ENCODE assay signal across 6 cellular contexts in the genomic region with DNA sequence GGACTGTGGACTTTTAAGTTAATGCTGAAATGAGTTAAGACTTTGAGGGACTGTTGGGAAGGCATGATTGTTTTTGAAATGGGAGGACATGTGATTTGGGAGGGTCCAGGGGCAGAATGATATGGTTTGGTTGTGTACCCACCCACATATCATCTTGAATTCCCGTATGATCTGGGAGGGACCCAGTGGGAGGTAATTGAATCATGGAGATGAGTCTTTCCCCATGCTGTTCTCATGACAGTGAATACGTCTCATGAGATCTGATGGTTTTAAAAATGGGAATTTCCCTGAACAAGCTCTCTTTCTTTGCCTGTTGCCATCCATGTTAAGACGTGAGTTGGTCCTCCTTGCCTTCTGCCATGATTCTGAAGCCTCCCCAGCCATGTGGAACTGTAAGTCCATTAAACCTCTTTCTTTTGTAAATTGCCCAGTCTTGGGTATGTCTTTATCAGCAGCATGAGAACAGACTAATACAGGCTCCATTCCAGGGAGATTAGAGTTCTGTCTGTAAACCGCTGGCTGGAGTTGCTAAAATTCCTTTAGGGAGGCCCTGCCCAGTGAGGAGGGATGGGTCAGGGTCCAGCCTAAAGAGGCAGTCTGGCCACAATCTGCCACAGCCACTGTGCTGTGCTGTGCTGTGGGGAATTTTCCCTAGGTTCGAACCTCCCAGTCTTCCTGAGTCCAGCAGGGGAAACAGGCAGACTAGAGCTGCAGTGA.
DNase-seq lines count a peak whose midpoint lies in the region; ATAC-seq, FAIRE-seq and TF ChIP-seq lines count a peak whose summit lies in the region.
"Not testable (repeated sequence)": the region's sequence is repeated elsewhere in the genome, so short reads cannot be mapped to it uniquely, and the experiment has no call there.

No MANE protein-coding gene starts in this region.

- peaks cover 11% of the 10 kb centered on the region for H3K9me3 Mint-ChIP-seq in neural progenitor cell

- not testable (repeated sequence) for BruUV-seq in IMR-90 (replicated peaks; lab: Mats Ljungman, UMichigan); K562 (replicated peaks; lab: Mats Ljungman, UMichigan)

- not testable (repeated sequence) for H3K9ac ChIP-seq in IMR-90 (ENCODE audit: low read depth, low read length); K562 (ENCODE audit: insufficient read depth in 1 of 2, low read depth in 2 of 2, low read length in 2 of 2); neural progenitor cell; smooth muscle cell (ENCODE audit: low read depth)

- not testable (repeated sequence) for H3K27me3 Mint-ChIP-seq in neural progenitor cell (ENCODE audit: insufficient read depth, low read depth)

- intact Hi-C loops in IMR-90 (cut with micrococcal nuclease); K562 (cut with micrococcal nuclease): not testable (repeated sequence)

- not testable (repeated sequence) for H3K14ac ChIP-seq in IMR-90 (replicated peaks; ENCODE audit: low read depth, low read length)

- H3K4me1 ChIP-seq in IMR-90 (ENCODE audit: control insufficient read depth, insufficient read depth, low read length); K562 (replicated peaks in 1 of 2; ENCODE audit: control insufficient read depth in 2 of 2, insufficient read depth in 2 of 2, low read length in 2 of 2); neural progenitor cell; smooth muscle cell (ENCODE audit: low read depth): not testable (repeated sequence)

- H4K5ac ChIP-seq in IMR-90 (ENCODE audit: low read depth, low read length): not testable (repeated sequence)

- not testable (repeated sequence) for H2BK15ac ChIP-seq in IMR-90 (ENCODE audit: low read depth, low read length)

- H3K18ac ChIP-seq in IMR-90 (ENCODE audit: low read depth, low read length): not testable (repeated sequence)

- POLR2A ChIA-PET in IMR-90 (lab: Charles Lee; ENCODE audit: unreplicated experiment): not testable (repeated sequence)
- POLR2A ChIA-PET in K562 (lab: Yijun Ruan, JAX): interaction anchor here (0.8 kb wide), 1 partner anchor 36 kb away, joined by 3 read pairs; no protein-coding TSS in a partner anchor

- not testable (repeated sequence) for H2AK9ac ChIP-seq in IMR-90 (replicated peaks; ENCODE audit: low read depth, low read length, poor library complexity)

- not testable (repeated sequence) for TF ChIP-seq CTCF in IMR-90 (conservative IDR thresholded peaks at IDR 0.05; ENCODE audit: low read depth, low read length); K562 (IDR thresholded peaks at IDR 0.05 in 2 of 3, conservative IDR thresholded peaks at IDR 0.05 in 1 of 3; ENCODE audit: insufficient read depth in 2 of 3, low read depth in 1 of 3, low read length in 3 of 3); fibroblast of pulmonary artery (IDR thresholded peaks at IDR 0.05; ENCODE audit: low read length, missing control alignments); neural progenitor cell (IDR thresholded peaks at IDR 0.05); smooth muscle cell (IDR thresholded peaks at IDR 0.05; ENCODE audit: borderline replicate concordance, insufficient read depth, poor library complexity, severe bottlenecking)

- H3K4me2 ChIP-seq in IMR-90 (ENCODE audit: low read depth, low read length); K562 (ENCODE audit: insufficient read depth, low read length); neural progenitor cell: not testable (repeated sequence)
- H3K4me2 ChIP-seq in smooth muscle cell: peak overlapping the region; percentile 19

- not testable (repeated sequence) for H3K27ac Mint-ChIP-seq in neural progenitor cell

- H2AK5ac ChIP-seq in IMR-90 (ENCODE audit: low read depth, low read length): not testable (repeated sequence)

- H4K20me1 ChIP-seq in IMR-90 (ENCODE audit: insufficient read depth, low read length); K562 (replicated peaks; ENCODE audit: control insufficient read depth, insufficient read depth, low read length); neural progenitor cell (ENCODE audit: low read depth); smooth muscle cell (ENCODE audit: low read depth): not testable (repeated sequence)

- ATAC-seq in IMR-90 (ENCODE audit: low read depth): peak; percentile 66
- ATAC-seq in K562: not testable (repeated sequence)

- not testable (repeated sequence) for H2BK5ac ChIP-seq in IMR-90 (ENCODE audit: low read depth, low read length, poor library complexity, severe bottlenecking)

- not testable (repeated sequence) for H3K36me3 Mint-ChIP-seq in neural progenitor cell

- not testable (repeated sequence) for H4K8ac ChIP-seq in IMR-90 (ENCODE audit: low read depth in 2 of 2, low read length in 2 of 2)

- H2BK120ac ChIP-seq in IMR-90 (ENCODE audit: low read depth, low read length): not testable (repeated sequence)

- H3K27ac ChIP-seq in IMR-90 (ENCODE audit: insufficient read depth, low read length); K562 (ENCODE audit: extremely low read depth, low read depth, low read length); neural progenitor cell: not testable (repeated sequence)
- H3K27ac ChIP-seq in smooth muscle cell (ENCODE audit: low read depth): peak overlapping the region; percentile 30

- TF ChIP-seq EP300 in K562 (IDR thresholded peaks at IDR 0.05; ENCODE audit: low read length): not testable (repeated sequence)

- CTCF ChIA-PET in IMR-90 (lab: Yijun Ruan, JAX); K562 (lab: Yijun Ruan, JAX; ENCODE audit: low intra/inter-chr PET ratio): not testable (repeated sequence)

- H3K56ac ChIP-seq in IMR-90 (ENCODE audit: extremely low read depth, insufficient read depth, low read length): not testable (repeated sequence)

- H2AFZ ChIP-seq in IMR-90 (replicated peaks; ENCODE audit: low read length, poor library complexity): not testable (repeated sequence)
- H2AFZ ChIP-seq in K562 (ENCODE audit: low read depth, low read length) (0 out of 2 replicates have a peak overlapping the region, but pooled peaks have one; percentile 40), neural progenitor cell (replicated peaks) (peak overlapping the region; percentile 1), smooth muscle cell (ENCODE audit: low read depth) (peak overlapping the region; percentile 36)

- not testable (repeated sequence) for H2BK20ac ChIP-seq in IMR-90 (ENCODE audit: low read depth, low read length)

- not testable (repeated sequence) for H3K4ac ChIP-seq in IMR-90 (ENCODE audit: low read depth, low read length)

- H3K23ac ChIP-seq in IMR-90 (ENCODE audit: low read depth, low read length): not testable (repeated sequence)

- not testable (repeated sequence) for H3K4me3 ChIP-seq in IMR-90 (ENCODE audit: insufficient read depth, low read depth, low read length); K562; fibroblast of pulmonary artery (replicated peaks; ENCODE audit: low read depth, low read length); neural progenitor cell; smooth muscle cell

- not testable (repeated sequence) for H3K27me3 ChIP-seq in IMR-90 (ENCODE audit: control insufficient read depth, insufficient read depth, low read length); K562 (ENCODE audit: control insufficient read depth in 2 of 2, insufficient read depth in 2 of 2, low read length in 2 of 2); neural progenitor cell; smooth muscle cell (ENCODE audit: low read depth)

- H3K4me1 Mint-ChIP-seq in neural progenitor cell: not testable (repeated sequence)

- not testable (repeated sequence) for FAIRE-seq in K562 (lab: Jason Lieb, UNC)

- not testable (repeated sequence) for TF ChIP-seq POLR2A in IMR-90 (IDR thresholded peaks at IDR 0.05; ENCODE audit: low read depth, low read length); K562 (conservative IDR thresholded peaks at IDR 0.05)

- H3K9me3 ChIP-seq in IMR-90 (ENCODE audit: control insufficient read depth, insufficient read depth, low read length); K562 (replicated peaks; ENCODE audit: control insufficient read depth, insufficient read depth, low read depth, low read length); neural progenitor cell (ENCODE audit: low read depth); smooth muscle cell (replicated peaks; ENCODE audit: low read depth): not testable (repeated sequence)

- H3K4me3 Mint-ChIP-seq in neural progenitor cell: not testable (repeated sequence)

- not testable (repeated sequence) for TF ChIP-seq RAD21 in IMR-90 (IDR thresholded peaks at IDR 0.05; ENCODE audit: low read length); K562 (CRISPR knock-in tag; conservative IDR thresholded peaks at IDR 0.05 in 1 of 2, IDR thresholded peaks at IDR 0.05 in 1 of 2)

- in situ Hi-C loops in IMR-90 (cut with MboI; ENCODE audit: low sequenced_read_pairs); K562 (cut with MboI): not testable (repeated sequence)

- not testable (repeated sequence) for H3K79me1 ChIP-seq in IMR-90 (ENCODE audit: low read depth in 1 of 2, low read length in 2 of 2)

- DNase-seq in IMR-90; K562 (ENCODE audit: extremely low read depth in 1 of 4, low spot score in 3 of 4); neural progenitor cell (ENCODE audit: low spot score); smooth muscle cell (lab: John Stamatoyannopoulos, UW; ENCODE audit: unreplicated experiment): not testable (repeated sequence)
- DNase-seq in fibroblast of pulmonary artery (ENCODE audit: low read depth): peak; percentile 6
- DNase-seq in islet precursor cell: peak; percentile 69

- not testable (repeated sequence) for H3F3A ChIP-seq in neural progenitor cell (ENCODE audit: low read depth); smooth muscle cell (ENCODE audit: low read depth)

- H3K36me3 ChIP-seq in IMR-90 (ENCODE audit: control insufficient read depth, insufficient read depth, low read length); K562 (ENCODE audit: control insufficient read depth, insufficient read depth, low read length); neural progenitor cell; smooth muscle cell (ENCODE audit: low read depth): not testable (repeated sequence)

- H3K9me1 ChIP-seq in IMR-90 (ENCODE audit: insufficient read depth, low read length); K562 (ENCODE audit: control insufficient read depth, insufficient read depth, low read length): not testable (repeated sequence)

- H4K91ac ChIP-seq in IMR-90 (ENCODE audit: insufficient read depth, low read depth, low read length): not testable (repeated sequence)

- dilution Hi-C loops in IMR-90 (cut with HindIII; ENCODE audit: low sequenced_read_pairs, unreplicated experiment): not testable (repeated sequence)

- not testable (repeated sequence) for H3K79me2 ChIP-seq in K562 (ENCODE audit: control insufficient read depth, insufficient read depth, low read length); neural progenitor cell (ENCODE audit: low read depth); smooth muscle cell (ENCODE audit: low read depth)

- 70% methylated on average over 1 of the region's 5 CpGs; no CpG with 5 or more reads in 1 of the 2 experiments for WGBS in IMR-90 (ENCODE audit: extremely low coverage in 2 of 2, insufficient read length in 1 of 2), 2 experiments
- WGBS in K562 (ENCODE audit: insufficient coverage, low coverage, missing lambda C conversion rate): 28% methylated on average over 5 of the region's 5 CpGs
- 32% methylated on average over 5 of the region's 5 CpGs for WGBS in smooth muscle cell (ENCODE audit: low lambda C conversion rate)
